In the genomic region with DNA sequence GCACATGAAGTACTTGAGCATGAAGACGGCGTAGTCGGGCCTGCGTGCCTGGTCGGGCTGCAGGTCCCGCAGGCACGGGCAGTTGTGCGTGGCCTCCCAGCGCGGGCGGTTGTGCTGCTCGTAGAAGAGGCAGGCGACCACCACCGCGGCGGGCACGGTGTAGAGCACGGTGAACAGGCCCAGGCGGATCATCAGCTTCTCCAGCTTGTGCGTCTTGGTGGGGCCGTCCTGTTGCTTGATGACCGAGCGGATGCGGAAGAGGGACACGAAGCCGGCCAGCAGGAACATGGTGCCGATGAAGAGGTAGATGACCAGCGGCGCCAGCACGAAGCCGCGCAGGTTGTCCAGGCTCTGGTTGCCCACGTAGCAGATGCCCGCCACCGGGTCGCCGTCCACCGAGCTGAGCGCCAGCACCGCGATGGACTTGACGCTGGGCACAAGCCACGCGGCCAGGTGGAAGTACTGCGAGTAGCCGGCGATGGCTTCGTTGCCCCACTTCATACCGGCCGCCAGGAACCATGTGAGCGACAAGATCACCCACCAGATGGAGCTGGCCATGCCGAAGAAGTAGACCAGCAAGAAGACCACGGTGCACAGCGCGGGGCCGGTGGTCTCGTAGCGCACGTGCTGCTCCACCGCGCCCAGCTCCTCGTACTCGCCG, we compare ENCODE assay signal across 8 cellular contexts. TPM values are rescaled to one million over a fixed set of nuclear protein-coding genes. Genes with fewer than 3 reads are reported as not detected.
A peak's percentile ranks its signal among the peaks of the same experiment; 100 is the strongest.
DNase-seq lines count a peak whose midpoint lies in the region; ATAC-seq and TF ChIP-seq lines count a peak whose summit lies in the region.

No MANE protein-coding gene starts in this region.

- POLR2A ChIA-PET in GM10248 (lab: Yijun Ruan, JAX) = no interaction called here

- H3K4me3 ChIP-seq in adrenal gland = peak overlapping the region in 1 of 4 donors; percentile 43
- peak overlapping the region; percentile 62 to 80 for H3K4me3 ChIP-seq in stomach smooth muscle (ENCODE audit: low read length in 2 of 2)

- H3K9ac ChIP-seq in stomach smooth muscle (ENCODE audit: low read length in 2 of 2) = no peak overlapping the region

- 9 to 27% (median 12%) methylated on average over 3 to 64 of the region's 64 CpGs for WGBS in adrenal gland, 4 donors

- CTCF ChIA-PET in GM10248 (lab: Yijun Ruan, JAX) = interaction anchor here (0.8 to 6.5 kb wide), 2 partner anchors 27 to 1241 kb away, joined by 3 to 49 read pairs; no protein-coding TSS in a partner anchor

- H3K27ac ChIP-seq in adrenal gland = no peak overlapping the region
- H3K27ac ChIP-seq in stomach smooth muscle (ENCODE audit: low read length) = no peak overlapping the region

- TF ChIP-seq CTCF in adrenal gland (IDR thresholded peaks at IDR 0.05) (no peak), GM10248 (IDR thresholded peaks at IDR 0.05; ENCODE audit: control extremely low read depth, extremely low read depth, low read depth, missing control alignments) (no peak)

- peaks cover 19 to 21% of the 10 kb centered on the region in 2 donors for H3K4me1 ChIP-seq in adrenal gland (replicated peaks in 1 of 2)
- peaks cover 25% of the 10 kb centered on the region for H3K4me1 ChIP-seq in stomach smooth muscle (ENCODE audit: control insufficient read depth, insufficient read depth, low read length)

- DNase-seq in NCI-H82 (lab: John Stamatoyannopoulos, UW) = peak; percentile 52
- no peak for DNase-seq in NCI-H82 treated with DMSO at 0.1 percent for 48 hours (lab: John Stamatoyannopoulos, UW; ENCODE audit: unreplicated experiment)
- DNase-seq in adrenal gland = peak in 4 of 7 donors; percentile 13 to 26 (median 20)
- peak; percentile 79 for DNase-seq in islet precursor cell
- no peak for DNase-seq in NOMO-1 treated with DMSO at 0.1 percent for 48 hours (lab: John Stamatoyannopoulos, UW; ENCODE audit: unreplicated experiment)
- no peak for DNase-seq in GM10248 (ENCODE audit: extremely low spot score)

- TF ChIP-seq POLR2A in adrenal gland (IDR thresholded peaks at IDR 0.05) = no peak

- H3K9me3 ChIP-seq in adrenal gland (replicated peaks in 1 of 3) = no peaks in the 10 kb centered on the region
- H3K9me3 ChIP-seq in stomach smooth muscle (ENCODE audit: control insufficient read depth in 2 of 2, low read length in 2 of 2) = no peaks in the 10 kb centered on the region

- no peak for ATAC-seq in HG02870 (IDR thresholded peaks at IDR 0.05; ENCODE audit: unreplicated experiment)

- no peaks in the 10 kb centered on the region for H3K27me3 ChIP-seq in adrenal gland
- no peaks in the 10 kb centered on the region for H3K27me3 ChIP-seq in stomach smooth muscle (ENCODE audit: control insufficient read depth in 1 of 2, insufficient read depth in 2 of 2, low read length in 2 of 2)

- no peaks in the 10 kb centered on the region for H3K36me3 ChIP-seq in adrenal gland (replicated peaks in 1 of 2)
- no peaks in the 10 kb centered on the region for H3K36me3 ChIP-seq in stomach smooth muscle (ENCODE audit: control insufficient read depth in 2 of 2, insufficient read depth in 2 of 2, low read length in 2 of 2)

- intact Hi-C loops in adrenal gland (cut with DNase I) = loop anchor here (5.0 to 10.0 kb wide), 2 partner anchors 1138 to 1245 kb away; no protein-coding TSS in a partner anchor

RNA-seq across cellular contexts. Expression of a gene that starts 2.3 kb away (rescaled TPM):
- total RNA-seq in adrenal gland = 1 to 10 TPM; 2.8 to 5.9 (median 4.2) TPM
- 1 to 10 TPM in 2 of 3 donors, under 1 TPM in 1; 0.97 to 2.3 (median 1.0) TPM for polyA plus RNA-seq in adrenal gland

RNA-seq across cellular contexts. Expression of a gene that starts 34.6 kb away (rescaled TPM):
- total RNA-seq in adrenal gland = not detected
- polyA plus RNA-seq in adrenal gland = not detected

Comparison
In these comparisons a context has a peak if more than half of its experiments do, and no peak if none do; other contexts are left out.
1. DNase-seq: peak in NCI-H82 (single experiment), adrenal gland (4 of 7) and islet precursor cell (single experiment); none in NCI-H82 treated with DMSO at 0.1 percent for 48 hours (single experiment), NOMO-1 treated with DMSO at 0.1 percent for 48 hours (single experiment) and GM10248 (single experiment).